21 cellular contexts compared by ENCODE assay signal in genomic region chr4:4872148-4872903, GRCh38. TPM values are rescaled to one million over a fixed set of nuclear protein-coding genes. Genes with fewer than 3 reads are reported as not detected.
DNase-seq lines count a peak whose midpoint lies in the region; ATAC-seq, FAIRE-seq and TF ChIP-seq lines count a peak whose summit lies in the region.
"Had no signal": no experiment of that assay in that cellular context is flagged by ENCODE, and none has a peak within 500 bp of the region (broad histone marks: within the 10 kb centered on the region; RNA-seq: fewer than 3 reads in every experiment).

No MANE protein-coding gene starts in this region.

- POLR2A ChIA-PET in SK-N-SH (lab: Yijun Ruan, JAX), result no interaction called here

- peaks cover 0 to 12% (median 2%) of the 10 kb centered on the region in 5 experiments for H3K9me3 Mint-ChIP-seq in brain
- H3K9me3 Mint-ChIP-seq: activated CD4-positive, alpha-beta memory T cell treated with anti-CD3 and anti-CD28 coated beads for 36 hours; stimulated activated naive CD8-positive, alpha-beta T cell treated with anti-CD3 and anti-CD28 coated beads, Interleukin-15, amount 100 ng/mL, for 72 hours; T-cell had no signal

- ATAC-seq in SK-N-SH treated with all-trans-retinoic acid at 6 μM for 48 hours (peak; percentile 43), right cardiac atrium (no peak), GM19397 (IDR thresholded peaks at IDR 0.05; ENCODE audit: unreplicated experiment) (no peak)
- ATAC-seq: K562; naive thymus-derived CD8-positive, alpha-beta T cell; stimulated activated naive CD8-positive, alpha-beta T cell treated with anti-CD3 and anti-CD28 coated beads, Interleukin-15, amount 100 ng/mL, for 72 hours; T-cell; upper lobe of right lung had no signal

- H3K27me3 ChIP-seq in SK-N-SH (ENCODE audit: insufficient read depth), result peaks cover 83% of the 10 kb centered on the region
- H3K27me3 ChIP-seq in right cardiac atrium (ENCODE audit: control insufficient read depth, insufficient read depth), result no peaks in the 10 kb centered on the region

- no peak overlapping the region for H2AFZ ChIP-seq in SK-N-SH (ENCODE audit: low read depth)

- CTCF ChIA-PET in SK-N-SH (lab: Yijun Ruan, JAX), result interaction anchor here (0.7 kb wide), 1 partner anchor 241 kb away, joined by 3 read pairs; no protein-coding TSS in a partner anchor

- FAIRE-seq in kidney (lab: Jason Lieb, UNC), result no peak
- FAIRE-seq: A204.1, K562 had no signal

- intact Hi-C loops in right cardiac atrium (cut with DNase I), result loop anchor here in 1 of 4 donors (10.0 kb wide), 1 partner anchor 388 kb away; no protein-coding TSS in a partner anchor
- intact Hi-C loops in kidney (cut with DNase I), result no loop called here

- H3K27ac ChIP-seq in SK-N-SH (ENCODE audit: low read depth in 2 of 2, low read length in 1 of 2), result no peak overlapping the region
- no peak overlapping the region for H3K27ac ChIP-seq in right cardiac atrium (ENCODE audit: low read length)
- H3K27ac ChIP-seq in kidney (ENCODE audit: low read depth in 2 of 2, low read length in 2 of 2), result no peak overlapping the region
- H3K27ac ChIP-seq in caudate nucleus (ENCODE audit: low read depth, low read length), result no peak overlapping the region
- H3K27ac ChIP-seq: upper lobe of right lung had no signal

- peaks cover 3% of the 10 kb centered on the region; the same call in 1 of the 2 replicates for H4K20me1 ChIP-seq in SK-N-SH (ENCODE audit: insufficient read depth)

- H3F3A ChIP-seq in SK-N-SH (replicated peaks; ENCODE audit: insufficient read depth), result no peaks in the 10 kb centered on the region

- H3K4me3 Mint-ChIP-seq in brain, result peak overlapping the region in 3 of 5 experiments; percentile 8 to 72 (median 39)
- H3K4me3 Mint-ChIP-seq: activated CD4-positive, alpha-beta memory T cell treated with anti-CD3 and anti-CD28 coated beads for 36 hours; naive thymus-derived CD8-positive, alpha-beta T cell; T-cell had no signal

- TF ChIP-seq RAD21 in SK-N-SH (IDR thresholded peaks at IDR 0.05; ENCODE audit: low read length), result no peak

- no peak for TF ChIP-seq CTCF in SK-N-SH (IDR thresholded peaks at IDR 0.05)
- TF ChIP-seq CTCF in brain (conservative IDR thresholded peaks at IDR 0.05), result no peak
- no peak for TF ChIP-seq CTCF in kidney (IDR thresholded peaks at IDR 0.05; ENCODE audit: borderline replicate concordance, extremely low read depth, insufficient read depth)

- no peaks in the 10 kb centered on the region for H3K27me3 Mint-ChIP-seq in brain

- no peaks in the 10 kb centered on the region for H3K9me2 ChIP-seq in SK-N-SH

- no peak for TF ChIP-seq EP300 in SK-N-SH (IDR thresholded peaks at IDR 0.05; ENCODE audit: borderline replicate concordance in 1 of 2, low read depth in 1 of 2, low read length in 1 of 2)

- H3K4me1 Mint-ChIP-seq in brain, result peaks cover 27% of the 10 kb centered on the region

- no peaks in the 10 kb centered on the region for H3K36me3 ChIP-seq in SK-N-SH (replicated peaks in 1 of 2; ENCODE audit: control insufficient read depth in 1 of 2, insufficient read depth in 2 of 2, low read length in 1 of 2)
- H3K36me3 ChIP-seq in kidney (ENCODE audit: control insufficient read depth in 1 of 2, insufficient read depth in 2 of 2, low read length in 2 of 2), result no peaks in the 10 kb centered on the region
- H3K36me3 ChIP-seq: upper lobe of right lung had no signal

- no peak overlapping the region for H3K4me2 ChIP-seq in SK-N-SH

- WGBS in SK-N-SH (ENCODE audit: low lambda C conversion rate), result 12% methylated on average over 8 of the region's 36 CpGs
- WGBS in right cardiac atrium, result 6% methylated on average over 36 of the region's 36 CpGs

- H3K4me3 ChIP-seq in SK-N-SH (ENCODE audit: low read depth in 2 of 2, low read length in 1 of 2), result no peak overlapping the region
- no peak overlapping the region for H3K4me3 ChIP-seq in right cardiac atrium (ENCODE audit: low read length)
- H3K4me3 ChIP-seq in kidney (ENCODE audit: low read length in 2 of 2), result no peak overlapping the region
- H3K4me3 ChIP-seq: K562, upper lobe of right lung had no signal

- H3K27ac Mint-ChIP-seq in brain, result no peak overlapping the region
- H3K27ac Mint-ChIP-seq: activated CD4-positive, alpha-beta memory T cell treated with anti-CD3 and anti-CD28 coated beads for 36 hours; naive thymus-derived CD8-positive, alpha-beta T cell; stimulated activated naive CD8-positive, alpha-beta T cell treated with anti-CD3 and anti-CD28 coated beads, Interleukin-15, amount 100 ng/mL, for 72 hours; T-cell had no signal

- no peak overlapping the region for H3K9ac ChIP-seq in SK-N-SH
- no peak overlapping the region for H3K9ac ChIP-seq in kidney (ENCODE audit: low read length in 2 of 2)

- no peaks in the 10 kb centered on the region for H3K36me3 Mint-ChIP-seq in brain
- H3K36me3 Mint-ChIP-seq: activated CD4-positive, alpha-beta memory T cell treated with anti-CD3 and anti-CD28 coated beads for 36 hours; naive thymus-derived CD8-positive, alpha-beta T cell; T-cell had no signal

- no peak for DNase-seq in SK-N-SH
- peak; percentile 70 for DNase-seq in iPS-NIHi11 (ENCODE audit: low spot score)
- DNase-seq in right cardiac atrium, result no peak
- DNase-seq in kidney, result no peak
- DNase-seq in caudate nucleus (lab: John Stamatoyannopoulos, UW), result no peak
- DNase-seq: activated CD4-positive, alpha-beta memory T cell treated with anti-CD3 and anti-CD28 coated beads for 36 hours; anterior cingulate cortex; C1 segment of cervical spinal cord; cerebellar nuclear complex; kidney glomerular epithelial cell; NCI-H187 treated with DMSO at 0.1 percent for 48 hours; stimulated activated CD4-positive, alpha-beta T cell treated with anti-CD3 and anti-CD28 coated beads, Interleukin-2, amount 100 ng/mL, for 24 hours; stimulated activated naive CD8-positive, alpha-beta T cell treated with anti-CD3 and anti-CD28 coated beads, Interleukin-15, amount 100 ng/mL, for 72 hours; T-cell; upper lobe of right lung had no signal

- H3K4me1 ChIP-seq in SK-N-SH (ENCODE audit: control insufficient read depth in 1 of 2, insufficient read depth in 2 of 2, low read depth in 1 of 2, low read length in 1 of 2), result no peaks in the 10 kb centered on the region
- peaks cover 4% of the 10 kb centered on the region for H3K4me1 ChIP-seq in right cardiac atrium (ENCODE audit: control insufficient read depth, insufficient read depth, low read length)
- peaks cover 0 to 8% of the 10 kb centered on the region in 2 donors for H3K4me1 ChIP-seq in kidney (ENCODE audit: control insufficient read depth in 1 of 2, insufficient read depth in 1 of 2, low read depth in 1 of 2, low read length in 2 of 2)
- H3K4me1 ChIP-seq: upper lobe of right lung had no signal

- H3K9me3 ChIP-seq in SK-N-SH, result no peaks in the 10 kb centered on the region
- H3K9me3 ChIP-seq in right cardiac atrium (ENCODE audit: control insufficient read depth, low read length), result no peaks in the 10 kb centered on the region
- H3K9me3 ChIP-seq in kidney (ENCODE audit: control insufficient read depth in 1 of 2, low read length in 2 of 2), result peaks cover 0 to 2% of the 10 kb centered on the region in 2 donors
- H3K9me3 ChIP-seq: upper lobe of right lung had no signal

- H3K79me2 ChIP-seq in SK-N-SH (ENCODE audit: insufficient read depth), result no peaks in the 10 kb centered on the region

TF ChIP-seq in SK-N-SH treated with all-trans-retinoic acid at 6 μM for 48 hours, 23 proteins besides CTCF, POLR2A, EP300 and RAD21 (continues in another document):
- no peak for TF ChIP-seq OSR1 (CRISPR knock-in tag; IDR thresholded peaks at IDR 0.05)
- no peak for TF ChIP-seq ZFP3 (CRISPR knock-in tag; IDR thresholded peaks at IDR 0.05)
- TF ChIP-seq ESRRG (CRISPR knock-in tag; IDR thresholded peaks at IDR 0.05), result no peak
- no peak for TF ChIP-seq PATZ1 (CRISPR knock-in tag; IDR thresholded peaks at IDR 0.05; ENCODE audit: borderline replicate concordance)

TF ChIP-seq in SK-N-SH, 30 proteins besides CTCF, POLR2A, EP300 and RAD21:
- TF ChIP-seq GABPA (IDR thresholded peaks at IDR 0.05; ENCODE audit: low read depth) (no peak), FOXJ3 (CRISPR knock-in tag; IDR thresholded peaks at IDR 0.05) (no peak), NRF1 (IDR thresholded peaks at IDR 0.05; ENCODE audit: low read depth, low read length) (no peak), EZH2phosphoT487 (IDR thresholded peaks at IDR 0.05; ENCODE audit: borderline replicate concordance, low read depth) (no peak), REST (IDR thresholded peaks at IDR 0.05; ENCODE audit: low read depth, low read length) (no peak), TEAD4 (IDR thresholded peaks at IDR 0.05; ENCODE audit: borderline replicate concordance, insufficient read depth) (no peak)

RNA-seq across cellular contexts. Expression of gene MSX1, which starts 12.9 kb away (rescaled TPM):
- polyA plus RNA-seq in SK-N-SH (2012; rRNA removed) (1.5 and 2.1 TPM in 2 replicates), brain (ENCODE audit: insufficient read depth, low read depth, low replicate concordance) (4.8 TPM), right cardiac atrium (3.6 TPM), kidney (ENCODE audit: insufficient read depth, low read depth, low replicate concordance) (3.0 TPM)
- 0.97 and 1.7 TPM in 2 replicates for polyA plus RNA-seq in SK-N-SH (2012; cell fraction: cytosol; rRNA removed)
- polyA plus RNA-seq in SK-N-SH (2012; cell fraction: nucleus; rRNA removed), result 0.99 and 1.4 TPM in 2 replicates
- total RNA-seq in right cardiac atrium (1 to 10 TPM; 1.8 to 2.8 (median 2.1) TPM), kidney (2.3 TPM)
- total RNA-seq: naive thymus-derived CD8-positive, alpha-beta T cell; T-cell had no signal
- polyA plus RNA-seq: naive thymus-derived CD8-positive, alpha-beta T cell had no signal
